ENCODE assay signal across 8 cellular contexts in genomic region chr13:36998624-36999041, GRCh38. TPM values are rescaled to one million over a fixed set of nuclear protein-coding genes. Genes with fewer than 3 reads are reported as not detected.
DNase-seq lines count a peak whose midpoint lies in the region; ATAC-seq and TF ChIP-seq lines count a peak whose summit lies in the region.

No MANE protein-coding gene starts in this region.

- ATAC-seq in HG03521 (IDR thresholded peaks at IDR 0.05; ENCODE audit: unreplicated experiment) (no peak), HG02981 (IDR thresholded peaks at IDR 0.05; ENCODE audit: unreplicated experiment) (no peak)

- TF ChIP-seq CTCF in GM10248 (IDR thresholded peaks at IDR 0.05; ENCODE audit: control extremely low read depth, extremely low read depth, low read depth, missing control alignments) = no peak
- TF ChIP-seq CTCF in OCI-LY1 (IDR thresholded peaks at IDR 0.05; ENCODE audit: low read length) = no peak
- no peak for TF ChIP-seq CTCF in left ventricle myocardium inferior (IDR thresholded peaks at IDR 0.05; ENCODE audit: borderline replicate concordance)

- CTCF ChIA-PET in GM10248 (lab: Yijun Ruan, JAX) = interaction anchor here (0.6 to 3.8 kb wide), 9 partner anchors 8 to 657 kb away, joined by 3 to 27 read pairs (median 8); no protein-coding TSS in a partner anchor

- POLR2A ChIA-PET in GM10248 (lab: Yijun Ruan, JAX) = no interaction called here

- DNase-seq in GM10248 (ENCODE audit: extremely low spot score) = peak; percentile 11
- DNase-seq in activated naive CD4-positive, alpha-beta T cell treated with anti-CD3 and anti-CD28 coated beads, Interleukin-2, amount 50 U/mL, for 16 hours = peak; percentile 30
- DNase-seq in left ventricle myocardium inferior = peak; percentile 18
- DNase-seq in middle frontal gyrus (ENCODE audit: extremely low spot score, low spot score) = no peak

- no peak overlapping the region for H2AFZ ChIP-seq in OCI-LY1 (ENCODE audit: low read length)

- H3K36me3 ChIP-seq in OCI-LY1 (ENCODE audit: insufficient read depth, low read length) = peaks cover 31% of the 10 kb centered on the region
- peaks cover 23% of the 10 kb centered on the region for H3K36me3 ChIP-seq in left ventricle myocardium inferior
- H3K36me3 ChIP-seq in rectal smooth muscle tissue (ENCODE audit: control insufficient read depth, insufficient read depth, low read length) = peaks cover 3% of the 10 kb centered on the region

- H3F3A ChIP-seq in OCI-LY1 (ENCODE audit: insufficient read depth, low read length) = 0 out of 2 replicates have a peak, but pooled peaks cover 3% of the 10 kb centered on the region

- peaks cover 33% of the 10 kb centered on the region for H3K79me2 ChIP-seq in OCI-LY1 (ENCODE audit: insufficient read depth, low read length)

- intact Hi-C loops in left ventricle myocardium inferior (cut with micrococcal nuclease) = no loop called here

- H3K9me2 ChIP-seq in OCI-LY1 (ENCODE audit: low read depth, low read length) = no peaks in the 10 kb centered on the region

- H3K27ac ChIP-seq in OCI-LY1 (ENCODE audit: low read depth, low read length, poor library complexity, severe bottlenecking) (peak overlapping the region; percentile 21), left ventricle myocardium inferior (replicated peaks) (peak overlapping the region; percentile 91), rectal smooth muscle tissue (ENCODE audit: low read depth, low read length) (peak overlapping the region; percentile 100)

- no peaks in the 10 kb centered on the region for H4K20me1 ChIP-seq in OCI-LY1 (ENCODE audit: insufficient read depth, low read length)

- peak overlapping the region; percentile 90 for H3K9ac ChIP-seq in OCI-LY1 (ENCODE audit: low read length)
- H3K9ac ChIP-seq in rectal smooth muscle tissue (ENCODE audit: low read length) = peak overlapping the region; percentile 87

- H3K27me3 ChIP-seq in OCI-LY1 (ENCODE audit: insufficient read depth, low read length) (no peaks in the 10 kb centered on the region), left ventricle myocardium inferior (ENCODE audit: low read depth) (no peaks in the 10 kb centered on the region), rectal smooth muscle tissue (ENCODE audit: control insufficient read depth, insufficient read depth, low read length) (no peaks in the 10 kb centered on the region)

- H3K4me2 ChIP-seq in OCI-LY1 (ENCODE audit: low read length) = peak overlapping the region; percentile 90

- no peaks in the 10 kb centered on the region for H3K9me3 ChIP-seq in OCI-LY1 (ENCODE audit: low read length)
- no peaks in the 10 kb centered on the region for H3K9me3 ChIP-seq in left ventricle myocardium inferior (replicated peaks)

- H3K4me1 ChIP-seq in OCI-LY1 (ENCODE audit: insufficient read depth, low read length, severe bottlenecking) (peaks cover 28% of the 10 kb centered on the region), left ventricle myocardium inferior (peaks cover 41% of the 10 kb centered on the region), rectal smooth muscle tissue (ENCODE audit: control insufficient read depth, insufficient read depth, low read length) (peaks cover 6% of the 10 kb centered on the region)

- H3K4me3 ChIP-seq in OCI-LY1 (ENCODE audit: low read depth, low read length, poor library complexity, severe bottlenecking) = peak overlapping the region; percentile 87
- peak overlapping the region; percentile 87 for H3K4me3 ChIP-seq in left ventricle myocardium inferior
- H3K4me3 ChIP-seq in rectal smooth muscle tissue (ENCODE audit: low read length) = peak overlapping the region; percentile 96

RNA-seq across cellular contexts. Expression of gene ALG5, which starts 0.5 kb away (rescaled TPM):
- 9.1 TPM for total RNA-seq in left ventricle myocardium inferior

RNA-seq across cellular contexts. Expression of gene EXOSC8, which starts 2.0 kb away (rescaled TPM):
- total RNA-seq in left ventricle myocardium inferior = 23.8 TPM

Comparison
In these comparisons a context has a peak if more than half of its experiments do, and no peak if none do; other contexts are left out.
1. H3K27ac ChIP-seq: peak in every context shown above with its lines; median percentile 100 in rectal smooth muscle tissue; 91 in left ventricle myocardium inferior; 21 in OCI-LY1.